ENCODE assay signal across 22 cellular contexts in the genomic region with DNA sequence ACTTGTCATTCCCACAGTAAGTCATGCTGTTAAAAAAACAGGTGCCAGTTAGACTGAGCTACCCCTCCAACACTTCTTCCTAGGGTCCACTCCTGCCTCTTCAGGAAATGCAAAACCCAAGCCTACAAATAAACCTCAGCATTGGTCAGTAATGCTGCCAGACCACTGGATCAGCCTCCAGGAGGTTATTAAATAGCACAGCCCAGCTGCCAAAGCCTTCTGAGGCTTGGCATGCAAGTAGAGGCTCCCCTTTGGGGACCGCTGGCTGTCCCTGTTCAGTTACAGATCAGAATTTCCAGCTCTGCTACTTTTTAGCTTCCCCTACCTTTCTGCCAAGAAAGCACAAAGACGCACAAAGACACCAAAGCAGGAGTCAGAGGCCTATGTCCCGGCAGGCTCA.
"Had no signal": no experiment of that assay in that cellular context is flagged by ENCODE, and none has a peak within 500 bp of the region (broad histone marks: within the 10 kb centered on the region; RNA-seq: fewer than 3 reads in every experiment).

No MANE protein-coding gene starts in this region.

- DNase-seq: activated CD4-positive, alpha-beta T cell treated with anti-CD3 and anti-CD28 coated beads for 36 hours; activated CD4-positive, CD25-positive, alpha-beta regulatory T cell; activated CD8-positive, alpha-beta memory T cell treated with anti-CD3 and anti-CD28 coated beads, Interleukin-2, amount 10 ng/mL, durations not matched to agents 7 days and 5 days; activated CD8-positive, alpha-beta T cell treated with anti-CD3 and anti-CD28 coated beads, Interleukin-2, amount 10 ng/mL, durations not matched to agents 7 days and 5 days; activated naive CD8-positive, alpha-beta T cell treated with anti-CD3 and anti-CD28 coated beads, Interleukin-2, amount 50 U/mL, for 24 hours; activated T-cell treated with anti-CD3 and anti-CD28 coated beads, Interleukin-2, amount 50 U/mL, for 48 hours; effector memory CD8-positive, alpha-beta T cell; erythroblast; gastrocnemius medialis; glutamatergic neuron; left ventricle myocardium inferior; mesenchymal stem cell; mucosa of descending colon; retina; sigmoid colon; stimulated activated CD4-positive, alpha-beta T cell treated with anti-CD3 and anti-CD28 coated beads, Interleukin-15, amount 100 ng/mL, for 24 hours; stimulated activated CD4-positive, alpha-beta T cell treated with anti-CD3 and anti-CD28 coated beads, Interleukin-2, amount 100 ng/mL, for 24 hours; stimulated activated naive B cell treated with anti-CD40 and anti-IgM and Interleukin-4, amounts not matched to agents 10 μg/mL and 1 μg/mL and 100 μg/mL, for 72 hours; stomach had no signal

- H3K9me3 ChIP-seq: gastrocnemius medialis, left ventricle myocardium inferior, mucosa of descending colon, neutrophil, sigmoid colon, stomach, suprapubic skin had no signal

- H3K27ac ChIP-seq: coronary artery, gastrocnemius medialis, left ventricle myocardium inferior, neutrophil, sigmoid colon, suprapubic skin had no signal

- H3K36me3 ChIP-seq: gastrocnemius medialis, left ventricle myocardium inferior, neutrophil, sigmoid colon, stomach, suprapubic skin had no signal

- H3K4me3 ChIP-seq: coronary artery, gastrocnemius medialis, left ventricle myocardium inferior, mucosa of descending colon, sigmoid colon, stomach, suprapubic skin had no signal

- H3K27me3 ChIP-seq: gastrocnemius medialis, neutrophil, sigmoid colon, stomach, suprapubic skin had no signal
